Comparison of ENCODE assay signal across 18 cellular contexts in genomic region chr1:107681001-107681479, GRCh38.
"Had no signal": no experiment of that assay in that cellular context is flagged by ENCODE, and none has a peak within 500 bp of the region (broad histone marks: within the 10 kb centered on the region; RNA-seq: fewer than 3 reads in every experiment).

No MANE protein-coding gene starts in this region.

- H3K27ac ChIP-seq: coronary artery, thyroid gland had no signal

- H3K27me3 Mint-ChIP-seq: activated CD4-positive, alpha-beta memory T cell treated with anti-CD3 and anti-CD28 coated beads, Interleukin-2, amount 10 ng/mL, durations not matched to agents 7 days and 5 days; activated CD4-positive, alpha-beta T cell treated with anti-CD3 and anti-CD28 coated beads, Interleukin-2, amount 10 ng/mL, durations not matched to agents 24 days and 14 days; activated naive CD8-positive, alpha-beta T cell treated with anti-CD3 and anti-CD28 coated beads, Interleukin-2, amount 10 ng/mL, durations not matched to agents 7 days and 5 days; naive B cell had no signal

- H3K4me1 ChIP-seq: thyroid gland had no signal

- H3K27ac Mint-ChIP-seq: activated CD4-positive, alpha-beta memory T cell treated with anti-CD3 and anti-CD28 coated beads, Interleukin-2, amount 10 ng/mL, durations not matched to agents 7 days and 5 days; activated CD4-positive, alpha-beta T cell treated with anti-CD3 and anti-CD28 coated beads, Interleukin-2, amount 10 ng/mL, durations not matched to agents 24 days and 14 days; activated naive CD4-positive, alpha-beta T cell treated with anti-CD3 and anti-CD28 coated beads for 36 hours; activated naive CD8-positive, alpha-beta T cell treated with anti-CD3 and anti-CD28 coated beads, Interleukin-2, amount 10 ng/mL, durations not matched to agents 7 days and 5 days; activated T-cell treated with anti-CD3 and anti-CD28 coated beads, Interleukin-2, amount 50 U/mL, for 72 hours; immature natural killer cell had no signal

- H3K4me3 Mint-ChIP-seq: activated CD4-positive, alpha-beta memory T cell treated with anti-CD3 and anti-CD28 coated beads, Interleukin-2, amount 10 ng/mL, durations not matched to agents 7 days and 5 days; activated CD4-positive, alpha-beta T cell treated with anti-CD3 and anti-CD28 coated beads, Interleukin-2, amount 10 ng/mL, durations not matched to agents 24 days and 14 days; activated naive CD4-positive, alpha-beta T cell treated with anti-CD3 and anti-CD28 coated beads for 36 hours; activated naive CD8-positive, alpha-beta T cell treated with anti-CD3 and anti-CD28 coated beads, Interleukin-2, amount 10 ng/mL, durations not matched to agents 7 days and 5 days; activated T-cell treated with anti-CD3 and anti-CD28 coated beads, Interleukin-2, amount 50 U/mL, for 72 hours; immature natural killer cell; naive B cell; neural crest cell had no signal

- H3K36me3 Mint-ChIP-seq: activated naive CD8-positive, alpha-beta T cell treated with anti-CD3 and anti-CD28 coated beads, Interleukin-2, amount 10 ng/mL, durations not matched to agents 7 days and 5 days had no signal

- H3K9me3 ChIP-seq: thyroid gland had no signal

- H3K27me3 ChIP-seq: thyroid gland had no signal

- DNase-seq: activated CD4-positive, alpha-beta memory T cell treated with anti-CD3 and anti-CD28 coated beads, Interleukin-2, amount 10 ng/mL, durations not matched to agents 7 days and 5 days; activated CD4-positive, alpha-beta T cell treated with anti-CD3 and anti-CD28 coated beads, Interleukin-2, amount 10 ng/mL, durations not matched to agents 24 days and 14 days; activated effector memory CD4-positive, alpha-beta T cell treated with Interleukin-2 at 50 U/mL for 16 hours; activated naive CD4-positive, alpha-beta T cell treated with anti-CD3 and anti-CD28 coated beads for 36 hours; activated naive CD8-positive, alpha-beta T cell treated with anti-CD3 and anti-CD28 coated beads, Interleukin-2, amount 10 ng/mL, durations not matched to agents 7 days and 5 days; activated T-cell treated with anti-CD3 and anti-CD28 coated beads, Interleukin-2, amount 50 U/mL, for 72 hours; amniotic stem cell; foreskin fibroblast; immature natural killer cell; naive B cell; retina; stimulated activated CD4-positive, alpha-beta T cell treated with anti-CD3 and anti-CD28 coated beads, Interleukin-4, amount 100 ng/mL, for 1 hour; stimulated activated naive CD4-positive, alpha-beta T cell treated with Interleukin-2 at 50 U/mL for 16 hours; T-helper 2 cell; thyroid gland had no signal

- H3K36me3 ChIP-seq: thyroid gland had no signal

- H3K9me3 Mint-ChIP-seq: activated CD4-positive, alpha-beta memory T cell treated with anti-CD3 and anti-CD28 coated beads, Interleukin-2, amount 10 ng/mL, durations not matched to agents 7 days and 5 days; activated CD4-positive, alpha-beta T cell treated with anti-CD3 and anti-CD28 coated beads, Interleukin-2, amount 10 ng/mL, durations not matched to agents 24 days and 14 days; activated naive CD4-positive, alpha-beta T cell treated with anti-CD3 and anti-CD28 coated beads for 36 hours; activated naive CD8-positive, alpha-beta T cell treated with anti-CD3 and anti-CD28 coated beads, Interleukin-2, amount 10 ng/mL, durations not matched to agents 7 days and 5 days; activated T-cell treated with anti-CD3 and anti-CD28 coated beads, Interleukin-2, amount 50 U/mL, for 72 hours; immature natural killer cell had no signal

- ATAC-seq: activated CD4-positive, CD25-positive, alpha-beta regulatory T cell treated with anti-CD3 and anti-CD28 coated beads, Interleukin-2, amount 50 U/mL, for 24 hours; activated T-cell treated with anti-CD3 and anti-CD28 coated beads, Interleukin-2, amount 50 U/mL, for 72 hours had no signal

- H3K4me1 Mint-ChIP-seq: activated CD4-positive, alpha-beta memory T cell treated with anti-CD3 and anti-CD28 coated beads, Interleukin-2, amount 10 ng/mL, durations not matched to agents 7 days and 5 days; activated CD4-positive, alpha-beta T cell treated with anti-CD3 and anti-CD28 coated beads, Interleukin-2, amount 10 ng/mL, durations not matched to agents 24 days and 14 days; activated naive CD8-positive, alpha-beta T cell treated with anti-CD3 and anti-CD28 coated beads, Interleukin-2, amount 10 ng/mL, durations not matched to agents 7 days and 5 days had no signal

- H3K4me3 ChIP-seq: coronary artery, thyroid gland had no signal
